28 cellular contexts compared by ENCODE assay signal in genomic region chr13:60016229-60016628, GRCh38.
"Had no signal": no experiment of that assay in that cellular context is flagged by ENCODE, and none has a peak within 500 bp of the region (broad histone marks: within the 10 kb centered on the region; RNA-seq: fewer than 3 reads in every experiment).

No MANE protein-coding gene starts in this region.

- H3K9me3 ChIP-seq: colonic mucosa, esophagus muscularis mucosa, gastrocnemius medialis, mucosa of descending colon, stomach, thyroid gland had no signal

- DNase-seq: activated CD4-positive, alpha-beta T cell treated with anti-CD3 and anti-CD28 coated beads, Interleukin-2, amount 10 ng/mL, durations not matched to agents 7 days and 5 days; activated CD4-positive, CD25-positive, alpha-beta regulatory T cell treated with anti-CD3 and anti-CD28 coated beads, Interleukin-2, amount 50 U/mL, for 72 hours; activated CD8-positive, alpha-beta T cell treated with anti-CD3 and anti-CD28 coated beads for 36 hours; activated T-cell treated with anti-CD3 and anti-CD28 coated beads, Interleukin-2, amount 50 U/mL, for 48 hours; anterior cingulate cortex; cerebellar nuclear complex; colonic mucosa; effector memory CD4-positive, alpha-beta T cell; gastrocnemius medialis; glutamatergic neuron; left ventricle myocardium inferior; mucosa of descending colon; right cardiac atrium; stimulated activated CD4-positive, alpha-beta T cell treated with anti-CD3 and anti-CD28 coated beads, Interleukin-15, amount 100 ng/mL, for 24 hours; stimulated activated CD4-positive, alpha-beta T cell treated with anti-CD3 and anti-CD28 coated beads, Interleukin-2, amount 100 ng/mL, for 24 hours; stimulated activated naive B cell treated with anti-CD40 and anti-IgM and Interleukin-4, amounts not matched to agents 10 μg/mL and 1 μg/mL and 100 μg/mL, for 72 hours; stomach; SW 1271; T-helper 17 cell; T1000; thyroid gland had no signal

- H3K4me1 ChIP-seq: esophagus muscularis mucosa, gastrocnemius medialis, left ventricle myocardium inferior had no signal

- H3K36me3 Mint-ChIP-seq: activated naive CD4-positive, alpha-beta T cell treated with anti-CD3 and anti-CD28 coated beads, Interleukin-2, amount 50 U/mL, for 24 hours; natural killer cell treated with Interleukin-12 subunit alpha and Interleukin-12 subunit beta and Interleukin-15 and Interleukin-18, amount 100 ng/mL, for 72 hours; stimulated activated naive B cell treated with anti-CD40 and anti-IgM and Interleukin-4, amounts not matched to agents 10 μg/mL and 1 μg/mL and 100 μg/mL, for 72 hours had no signal

- H3K4me3 ChIP-seq: cardiac muscle cell, colonic mucosa, esophagus muscularis mucosa, gastrocnemius medialis, left ventricle myocardium inferior, lung, mucosa of descending colon, stomach, thyroid gland had no signal

- H3K4me3 Mint-ChIP-seq: activated CD4-positive, alpha-beta T cell treated with anti-CD3 and anti-CD28 coated beads, Interleukin-2, amount 10 ng/mL, durations not matched to agents 7 days and 5 days; activated CD8-positive, alpha-beta T cell treated with anti-CD3 and anti-CD28 coated beads for 36 hours; activated naive CD4-positive, alpha-beta T cell treated with anti-CD3 and anti-CD28 coated beads, Interleukin-2, amount 50 U/mL, for 24 hours; natural killer cell treated with Interleukin-12 subunit alpha and Interleukin-12 subunit beta and Interleukin-15 and Interleukin-18, amount 100 ng/mL, for 72 hours; stimulated activated naive B cell treated with anti-CD40 and anti-IgM and Interleukin-4, amounts not matched to agents 10 μg/mL and 1 μg/mL and 100 μg/mL, for 72 hours; T-helper 17 cell had no signal

- H3K36me3 ChIP-seq: cardiac muscle cell, colonic mucosa, esophagus muscularis mucosa, gastrocnemius medialis, left ventricle myocardium inferior, stomach, thyroid gland had no signal

- ATAC-seq: activated CD8-positive, alpha-beta T cell treated with anti-CD3 and anti-CD28 coated beads for 36 hours; gastrocnemius medialis; mucosa of descending colon; natural killer cell treated with Interleukin-12 subunit alpha and Interleukin-12 subunit beta and Interleukin-15 and Interleukin-18, amount 100 ng/mL, for 72 hours; right cardiac atrium; stimulated activated naive B cell treated with anti-CD40 and anti-IgM and Interleukin-4, amounts not matched to agents 10 μg/mL and 1 μg/mL and 100 μg/mL, for 72 hours; T-helper 17 cell had no signal

- H3K27ac Mint-ChIP-seq: activated CD4-positive, alpha-beta T cell treated with anti-CD3 and anti-CD28 coated beads, Interleukin-2, amount 10 ng/mL, durations not matched to agents 7 days and 5 days; activated CD8-positive, alpha-beta T cell treated with anti-CD3 and anti-CD28 coated beads for 36 hours; activated naive CD4-positive, alpha-beta T cell treated with anti-CD3 and anti-CD28 coated beads, Interleukin-2, amount 50 U/mL, for 24 hours; activated T-helper 2 cell treated with anti-CD3 and anti-CD28 coated beads, Interferon-gamma antibody, Interleukin-2, Interleukin-4, amounts not matched to agents 10 μg/mL and 5 μg/mL and 100 μg/mL, durations not matched to agents 14 hours and 24 hours and 36 hours; natural killer cell treated with Interleukin-12 subunit alpha and Interleukin-12 subunit beta and Interleukin-15 and Interleukin-18, amount 100 ng/mL, for 72 hours; stimulated activated naive B cell treated with anti-CD40 and anti-IgM and Interleukin-4, amounts not matched to agents 10 μg/mL and 1 μg/mL and 100 μg/mL, for 72 hours; T-helper 17 cell had no signal

- FAIRE-seq: islet of Langerhans had no signal

- H3K27ac ChIP-seq: cardiac muscle cell, colonic mucosa, esophagus muscularis mucosa, gastrocnemius medialis, left ventricle myocardium inferior, stomach, thyroid gland had no signal

- H3K27me3 ChIP-seq: cardiac muscle cell, colonic mucosa, esophagus muscularis mucosa, gastrocnemius medialis, stomach, thyroid gland had no signal

- H3K27me3 Mint-ChIP-seq: activated CD4-positive, alpha-beta T cell treated with anti-CD3 and anti-CD28 coated beads, Interleukin-2, amount 10 ng/mL, durations not matched to agents 7 days and 5 days; activated CD8-positive, alpha-beta T cell treated with anti-CD3 and anti-CD28 coated beads for 36 hours; activated naive CD4-positive, alpha-beta T cell treated with anti-CD3 and anti-CD28 coated beads, Interleukin-2, amount 50 U/mL, for 24 hours; natural killer cell treated with Interleukin-12 subunit alpha and Interleukin-12 subunit beta and Interleukin-15 and Interleukin-18, amount 100 ng/mL, for 72 hours; stimulated activated naive B cell treated with anti-CD40 and anti-IgM and Interleukin-4, amounts not matched to agents 10 μg/mL and 1 μg/mL and 100 μg/mL, for 72 hours; T-helper 17 cell had no signal

- H3K9me3 Mint-ChIP-seq: activated CD8-positive, alpha-beta T cell treated with anti-CD3 and anti-CD28 coated beads for 36 hours; activated naive CD4-positive, alpha-beta T cell treated with anti-CD3 and anti-CD28 coated beads, Interleukin-2, amount 50 U/mL, for 24 hours; activated T-helper 2 cell treated with anti-CD3 and anti-CD28 coated beads, Interferon-gamma antibody, Interleukin-2, Interleukin-4, amounts not matched to agents 10 μg/mL and 5 μg/mL and 100 μg/mL, durations not matched to agents 14 hours and 24 hours and 36 hours; natural killer cell treated with Interleukin-12 subunit alpha and Interleukin-12 subunit beta and Interleukin-15 and Interleukin-18, amount 100 ng/mL, for 72 hours had no signal
